36 cellular contexts compared by ENCODE assay signal in the genomic region with DNA sequence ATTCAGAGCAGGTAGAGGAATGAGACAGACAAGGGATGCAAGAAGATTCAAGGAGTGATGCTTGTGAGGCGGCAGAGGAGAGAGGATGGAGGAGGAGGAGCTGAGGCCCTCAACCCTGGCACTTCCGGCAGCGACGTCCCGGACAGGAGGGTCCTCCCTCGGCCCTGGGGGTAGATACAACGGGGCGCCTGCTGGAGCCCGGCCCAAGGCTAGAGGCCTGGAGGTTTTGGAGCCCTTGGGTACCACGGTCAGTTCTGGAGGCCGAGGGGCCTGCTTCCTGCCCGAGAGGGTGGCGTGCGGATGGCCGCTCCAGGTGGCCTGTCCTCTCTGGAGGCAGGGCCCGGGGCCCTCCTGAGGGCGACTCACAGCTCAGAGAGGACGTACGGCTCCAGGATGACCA. TPM values are rescaled to one million over a fixed set of nuclear protein-coding genes. Genes with fewer than 3 reads are reported as not detected.
"Had no signal": no experiment of that assay in that cellular context is flagged by ENCODE, and none has a peak within 500 bp of the region (broad histone marks: within the 10 kb centered on the region; RNA-seq: fewer than 3 reads in every experiment).

No MANE protein-coding gene starts in this region.

- H3K9me3 Mint-ChIP-seq: activated naive CD4-positive, alpha-beta T cell treated with anti-CD3 and anti-CD28 coated beads for 36 hours; activated naive CD4-positive, alpha-beta T cell treated with anti-CD3 and anti-CD28 coated beads, Interleukin-2, amount 10 ng/mL, durations not matched to agents 7 days and 5 days; activated naive CD4-positive, alpha-beta T cell treated with anti-CD3 and anti-CD28 coated beads, Interleukin-2, amount 50 U/mL, for 24 hours; activated naive CD4-positive, alpha-beta T cell treated with anti-CD3 and anti-CD28 coated beads, Interleukin-2, amount 50 U/mL, for 72 hours; activated naive CD8-positive, alpha-beta T cell treated with anti-CD3 and anti-CD28 coated beads for 36 hours; activated naive CD8-positive, alpha-beta T cell treated with anti-CD3 and anti-CD28 coated beads, Interleukin-2, amount 10 ng/mL, durations not matched to agents 7 days and 5 days; activated naive CD8-positive, alpha-beta T cell treated with anti-CD3 and anti-CD28 coated beads, Interleukin-2, amount 50 U/mL, for 24 hours; activated T-cell treated with anti-CD3 and anti-CD28 coated beads, Interleukin-2, amount 50 U/mL, for 24 hours; activated T-cell treated with anti-CD3 and anti-CD28 coated beads, Interleukin-2, amount 50 U/mL, for 4 hours; activated T-cell treated with anti-CD3 and anti-CD28 coated beads, Interleukin-2, amount 50 U/mL, for 72 hours; activated T-helper 1 cell treated with anti-CD3 and anti-CD28 coated beads, Interleukin-12 subunit alpha, Interleukin-12 subunit beta, Interleukin-2, Interleukin-4 antibody, amounts not matched to agents 30 ng/mL and 10 ng/mL and 1 ng/mL, durations not matched to agents 14 hours and 24 hours and 36 hours; activated T-helper 17 cell treated with anti-CD3 and anti-CD28 coated beads, Interleukin-2, amount 50 U/mL, for 72 hours; activated T-helper 2 cell treated with anti-CD3 and anti-CD28 coated beads, Interferon-gamma antibody, Interleukin-2, Interleukin-4, amounts not matched to agents 10 μg/mL and 5 μg/mL and 100 μg/mL, durations not matched to agents 14 hours and 24 hours and 36 hours had no signal

- ATAC-seq: activated naive CD4-positive, alpha-beta T cell treated with anti-CD3 and anti-CD28 coated beads, Interleukin-2, amount 50 U/mL, for 72 hours; activated naive CD8-positive, alpha-beta T cell treated with anti-CD3 and anti-CD28 coated beads, Interleukin-2, amount 50 U/mL, for 24 hours; activated T-cell treated with anti-CD3 and anti-CD28 coated beads, Interleukin-2, amount 50 U/mL, for 4 hours; activated T-cell treated with anti-CD3 and anti-CD28 coated beads, Interleukin-2, amount 50 U/mL, for 72 hours; activated T-helper 17 cell treated with anti-CD3 and anti-CD28 coated beads, Interleukin-2, amount 50 U/mL, for 72 hours; body of pancreas had no signal

- H3K36me3 Mint-ChIP-seq: activated naive CD4-positive, alpha-beta T cell treated with anti-CD3 and anti-CD28 coated beads, Interleukin-2, amount 10 ng/mL, durations not matched to agents 7 days and 5 days; activated naive CD4-positive, alpha-beta T cell treated with anti-CD3 and anti-CD28 coated beads, Interleukin-2, amount 50 U/mL, for 24 hours; activated naive CD4-positive, alpha-beta T cell treated with anti-CD3 and anti-CD28 coated beads, Interleukin-2, amount 50 U/mL, for 72 hours; activated naive CD8-positive, alpha-beta T cell; activated naive CD8-positive, alpha-beta T cell treated with anti-CD3 and anti-CD28 coated beads for 36 hours; activated naive CD8-positive, alpha-beta T cell treated with anti-CD3 and anti-CD28 coated beads, Interleukin-2, amount 10 ng/mL, durations not matched to agents 7 days and 5 days had no signal

- H3K4me1 Mint-ChIP-seq: activated naive CD4-positive, alpha-beta T cell treated with anti-CD3 and anti-CD28 coated beads, Interleukin-2, amount 10 ng/mL, durations not matched to agents 7 days and 5 days; activated naive CD4-positive, alpha-beta T cell treated with anti-CD3 and anti-CD28 coated beads, Interleukin-2, amount 50 U/mL, for 24 hours; activated naive CD8-positive, alpha-beta T cell treated with anti-CD3 and anti-CD28 coated beads for 36 hours; activated naive CD8-positive, alpha-beta T cell treated with anti-CD3 and anti-CD28 coated beads, Interleukin-2, amount 10 ng/mL, durations not matched to agents 7 days and 5 days; activated naive CD8-positive, alpha-beta T cell treated with anti-CD3 and anti-CD28 coated beads, Interleukin-2, amount 50 U/mL, for 24 hours; activated T-helper 17 cell treated with anti-CD3 and anti-CD28 coated beads, Interleukin-2, amount 50 U/mL, for 72 hours had no signal

- H3K27ac Mint-ChIP-seq: activated naive CD4-positive, alpha-beta T cell treated with anti-CD3 and anti-CD28 coated beads for 36 hours; activated naive CD4-positive, alpha-beta T cell treated with anti-CD3 and anti-CD28 coated beads, Interleukin-2, amount 10 ng/mL, durations not matched to agents 7 days and 5 days; activated naive CD4-positive, alpha-beta T cell treated with anti-CD3 and anti-CD28 coated beads, Interleukin-2, amount 50 U/mL, for 24 hours; activated naive CD4-positive, alpha-beta T cell treated with anti-CD3 and anti-CD28 coated beads, Interleukin-2, amount 50 U/mL, for 72 hours; activated naive CD8-positive, alpha-beta T cell; activated naive CD8-positive, alpha-beta T cell treated with anti-CD3 and anti-CD28 coated beads for 36 hours; activated naive CD8-positive, alpha-beta T cell treated with anti-CD3 and anti-CD28 coated beads, Interleukin-2, amount 10 ng/mL, durations not matched to agents 7 days and 5 days; activated naive CD8-positive, alpha-beta T cell treated with anti-CD3 and anti-CD28 coated beads, Interleukin-2, amount 50 U/mL, for 24 hours; activated T-cell treated with anti-CD3 and anti-CD28 coated beads, Interleukin-2, amount 50 U/mL, for 24 hours; activated T-cell treated with anti-CD3 and anti-CD28 coated beads, Interleukin-2, amount 50 U/mL, for 72 hours; activated T-helper 1 cell treated with anti-CD3 and anti-CD28 coated beads, Interleukin-12 subunit alpha, Interleukin-12 subunit beta, Interleukin-2, Interleukin-4 antibody, amounts not matched to agents 30 ng/mL and 10 ng/mL and 1 ng/mL, durations not matched to agents 14 hours and 24 hours and 36 hours; activated T-helper 17 cell treated with anti-CD3 and anti-CD28 coated beads, Interleukin-2, amount 50 U/mL, for 72 hours; activated T-helper 2 cell treated with anti-CD3 and anti-CD28 coated beads, Interferon-gamma antibody, Interleukin-2, Interleukin-4, amounts not matched to agents 10 μg/mL and 5 μg/mL and 100 μg/mL, durations not matched to agents 14 hours and 24 hours and 36 hours; brain had no signal

- H3K4me3 Mint-ChIP-seq: activated naive CD4-positive, alpha-beta T cell treated with anti-CD3 and anti-CD28 coated beads for 36 hours; activated naive CD4-positive, alpha-beta T cell treated with anti-CD3 and anti-CD28 coated beads, Interleukin-2, amount 10 ng/mL, durations not matched to agents 7 days and 5 days; activated naive CD4-positive, alpha-beta T cell treated with anti-CD3 and anti-CD28 coated beads, Interleukin-2, amount 50 U/mL, for 24 hours; activated naive CD8-positive, alpha-beta T cell; activated naive CD8-positive, alpha-beta T cell treated with anti-CD3 and anti-CD28 coated beads for 36 hours; activated naive CD8-positive, alpha-beta T cell treated with anti-CD3 and anti-CD28 coated beads, Interleukin-2, amount 10 ng/mL, durations not matched to agents 7 days and 5 days; activated naive CD8-positive, alpha-beta T cell treated with anti-CD3 and anti-CD28 coated beads, Interleukin-2, amount 50 U/mL, for 24 hours; activated T-cell treated with anti-CD3 and anti-CD28 coated beads, Interleukin-2, amount 50 U/mL, for 24 hours; activated T-cell treated with anti-CD3 and anti-CD28 coated beads, Interleukin-2, amount 50 U/mL, for 4 hours; activated T-cell treated with anti-CD3 and anti-CD28 coated beads, Interleukin-2, amount 50 U/mL, for 72 hours; activated T-helper 1 cell treated with anti-CD3 and anti-CD28 coated beads, Interleukin-12 subunit alpha, Interleukin-12 subunit beta, Interleukin-2, Interleukin-4 antibody, amounts not matched to agents 30 ng/mL and 10 ng/mL and 1 ng/mL, durations not matched to agents 14 hours and 24 hours and 36 hours; activated T-helper 17 cell treated with anti-CD3 and anti-CD28 coated beads, Interleukin-2, amount 50 U/mL, for 72 hours; brain had no signal

- DNase-seq: activated effector memory CD4-positive, alpha-beta T cell treated with anti-CD3 and anti-CD28 coated beads, Interleukin-2, amount 50 U/mL, for 16 hours; activated effector memory CD4-positive, alpha-beta T cell treated with Interleukin-2 at 50 U/mL for 16 hours; activated gamma-delta T cell; activated gamma-delta T cell treated with Interleukin-2 at 50 U/mL for 16 hours; activated naive CD4-positive, alpha-beta T cell; activated naive CD4-positive, alpha-beta T cell treated with anti-CD3 and anti-CD28 coated beads for 36 hours; activated naive CD4-positive, alpha-beta T cell treated with anti-CD3 and anti-CD28 coated beads, Interleukin-2, amount 10 ng/mL, durations not matched to agents 7 days and 5 days; activated naive CD4-positive, alpha-beta T cell treated with anti-CD3 and anti-CD28 coated beads, Interleukin-2, amount 50 U/mL, for 16 hours; activated naive CD4-positive, alpha-beta T cell treated with Interleukin-2 at 50 U/mL for 16 hours; activated naive CD8-positive, alpha-beta T cell treated with anti-CD3 and anti-CD28 coated beads for 36 hours; activated naive CD8-positive, alpha-beta T cell treated with anti-CD3 and anti-CD28 coated beads, Interleukin-2, amount 10 ng/mL, durations not matched to agents 7 days and 5 days; activated naive CD8-positive, alpha-beta T cell treated with anti-CD3 and anti-CD28 coated beads, Interleukin-2, amount 50 U/mL, for 24 hours; activated T-cell treated with anti-CD3 and anti-CD28 coated beads, Interleukin-2, amount 50 U/mL, for 1 hour; activated T-cell treated with anti-CD3 and anti-CD28 coated beads, Interleukin-2, amount 50 U/mL, for 24 hours; activated T-cell treated with anti-CD3 and anti-CD28 coated beads, Interleukin-2, amount 50 U/mL, for 4 hours; activated T-cell treated with anti-CD3 and anti-CD28 coated beads, Interleukin-2, amount 50 U/mL, for 48 hours; activated T-cell treated with anti-CD3 and anti-CD28 coated beads, Interleukin-2, amount 50 U/mL, for 72 hours; adrenal gland; amniotic stem cell; amygdala; anterior cingulate cortex; aorta; body of pancreas; brain microvascular endothelial cell; caudate nucleus; central memory CD4-positive, alpha-beta T cell; cerebellar nuclear complex had no signal

- H3K27me3 Mint-ChIP-seq: activated naive CD4-positive, alpha-beta T cell treated with anti-CD3 and anti-CD28 coated beads, Interleukin-2, amount 50 U/mL, for 24 hours; activated naive CD8-positive, alpha-beta T cell; activated naive CD8-positive, alpha-beta T cell treated with anti-CD3 and anti-CD28 coated beads for 36 hours; activated naive CD8-positive, alpha-beta T cell treated with anti-CD3 and anti-CD28 coated beads, Interleukin-2, amount 50 U/mL, for 24 hours; activated T-helper 17 cell treated with anti-CD3 and anti-CD28 coated beads, Interleukin-2, amount 50 U/mL, for 72 hours; brain had no signal

RNA-seq across cellular contexts. Expression of gene SRPK3, which starts 27.1 kb away (rescaled TPM):
- total RNA-seq: activated naive CD4-positive, alpha-beta T cell treated with anti-CD3 and anti-CD28 coated beads for 36 hours; activated naive CD4-positive, alpha-beta T cell treated with anti-CD3 and anti-CD28 coated beads, Interleukin-2, amount 50 U/mL, for 72 hours; activated naive CD8-positive, alpha-beta T cell treated with anti-CD3 and anti-CD28 coated beads for 36 hours; activated naive CD8-positive, alpha-beta T cell treated with anti-CD3 and anti-CD28 coated beads, Interleukin-2, amount 10 ng/mL, durations not matched to agents 7 days and 5 days; activated T-cell treated with anti-CD3 and anti-CD28 coated beads, Interleukin-2, amount 50 U/mL, for 4 hours; activated T-cell treated with anti-CD3 and anti-CD28 coated beads, Interleukin-2, amount 50 U/mL, for 72 hours; activated T-helper 1 cell treated with anti-CD3 and anti-CD28 coated beads, Interleukin-12 subunit alpha, Interleukin-12 subunit beta, Interleukin-2, Interleukin-4 antibody, amounts not matched to agents 30 ng/mL and 10 ng/mL and 1 ng/mL, durations not matched to agents 14 hours and 24 hours and 36 hours; activated T-helper 17 cell treated with anti-CD3 and anti-CD28 coated beads, Interleukin-2, amount 50 U/mL, for 72 hours; activated T-helper 2 cell treated with anti-CD3 and anti-CD28 coated beads, Interferon-gamma antibody, Interleukin-2, Interleukin-4, amounts not matched to agents 10 μg/mL and 5 μg/mL and 100 μg/mL, durations not matched to agents 14 hours and 24 hours and 36 hours; astrocyte; body of pancreas; cardiac muscle cell had no signal
